Comparison of ENCODE assay signal across 1 cellular context in the genomic region with DNA sequence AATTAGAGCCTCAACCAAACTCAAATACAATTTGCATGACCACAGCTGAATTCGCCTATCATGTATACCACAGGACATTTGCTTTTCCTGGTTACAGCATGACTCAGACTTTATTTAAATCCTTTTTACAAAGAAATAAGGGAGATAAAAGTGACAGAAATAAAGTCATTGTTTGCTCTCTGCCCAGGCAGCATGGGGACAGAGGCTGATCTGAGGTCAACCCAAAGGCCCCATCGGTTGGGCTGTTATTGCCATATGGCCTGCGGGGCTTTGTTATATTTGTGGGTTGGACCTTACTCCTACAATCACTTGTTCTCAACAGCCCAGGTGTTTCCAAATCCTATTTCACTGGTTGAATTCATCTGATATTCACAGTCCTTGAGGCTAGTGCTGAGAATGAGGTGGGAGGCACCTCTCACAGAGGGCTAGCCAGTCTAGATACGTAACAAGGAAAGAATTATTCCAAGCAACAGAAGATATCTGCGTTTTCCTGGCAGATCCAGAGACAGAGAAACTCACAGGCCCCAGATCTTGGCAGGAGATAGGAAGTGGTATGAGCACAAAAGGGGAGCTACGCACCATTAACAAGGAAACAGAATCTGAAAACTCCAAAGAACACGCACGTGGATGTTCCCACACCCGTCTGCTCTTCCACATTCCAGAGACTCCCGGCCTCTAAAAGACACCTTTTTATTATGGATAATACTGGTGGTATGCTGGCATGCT.
TF ChIP-seq lines count a peak whose summit lies in the region.

No MANE protein-coding gene starts in this region.

TF ChIP-seq in HepG2, 621 proteins besides CTCF, POLR2A, EP300 and RAD21 (continued from another document and continues in another):
- TF ChIP-seq, protein P1, sequence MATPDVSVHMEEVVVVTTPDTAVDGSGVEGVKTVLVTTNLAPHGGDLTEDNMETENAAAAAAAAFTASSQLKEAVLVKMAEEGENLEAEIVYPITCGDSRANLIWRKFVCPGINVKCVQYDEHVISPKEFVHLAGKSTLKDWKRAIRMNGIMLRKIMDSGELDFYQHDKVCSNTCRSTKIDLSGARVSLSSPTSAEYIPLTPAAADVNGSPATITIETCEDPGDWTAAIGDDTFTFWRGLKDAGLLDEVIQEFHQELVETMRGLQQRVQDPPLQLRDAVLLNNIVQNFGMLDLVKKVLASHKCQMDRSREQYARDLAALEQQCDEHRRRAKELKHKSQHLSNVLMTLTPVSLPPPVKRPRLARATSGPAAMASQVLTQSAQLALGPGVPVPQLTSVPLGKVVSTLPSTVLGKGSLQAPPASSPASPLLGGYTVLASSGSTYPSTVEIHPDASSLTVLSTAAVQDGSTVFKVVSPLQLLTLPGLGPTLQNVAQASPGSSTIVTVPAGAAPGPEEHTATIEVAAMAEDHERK (CRISPR knock-in tag; IDR thresholded peaks at IDR 0.05; ENCODE audit: low read depth) = no peak
- TF ChIP-seq, protein P2, sequence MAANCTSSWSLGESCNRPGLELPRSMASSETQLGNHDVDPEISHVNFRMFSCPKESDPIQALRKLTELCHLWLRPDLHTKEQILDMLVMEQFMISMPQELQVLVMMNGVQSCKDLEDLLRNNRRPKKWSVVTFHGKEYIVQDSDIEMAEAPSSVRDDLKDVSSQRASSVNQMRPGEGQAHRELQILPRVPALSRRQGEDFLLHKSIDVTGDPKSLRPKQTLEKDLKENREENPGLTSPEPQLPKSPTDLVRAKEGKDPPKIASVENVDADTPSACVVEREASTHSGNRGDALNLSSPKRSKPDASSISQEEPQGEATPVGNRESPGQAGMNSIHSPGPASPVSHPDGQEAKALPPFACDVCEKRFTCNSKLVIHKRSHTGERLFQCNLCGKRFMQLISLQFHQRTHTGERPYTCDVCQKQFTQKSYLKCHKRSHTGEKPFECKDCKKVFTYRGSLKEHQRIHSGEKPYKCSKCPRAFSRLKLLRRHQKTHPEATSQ (CRISPR knock-in tag; IDR thresholded peaks at IDR 0.05; ENCODE audit: borderline replicate concordance) = no peak
- 0 out of 2 replicates have a peak, but pooled peaks have one; percentile 49 for TF ChIP-seq ZNF24 (IDR thresholded peaks at IDR 0.05)
- TF ChIP-seq TP53 (CRISPR knock-in tag; conservative IDR thresholded peaks at IDR 0.05) = no peak
- TF ChIP-seq ZNF644 (CRISPR knock-in tag; IDR thresholded peaks at IDR 0.05; ENCODE audit: low read depth) = peak; percentile 67; the same call in 1 of the 2 replicates
- no peak for TF ChIP-seq HMGA1 (CRISPR knock-in tag; conservative IDR thresholded peaks at IDR 0.05)
- TF ChIP-seq ZNF235 (CRISPR knock-in tag; IDR thresholded peaks at IDR 0.05; ENCODE audit: borderline replicate concordance) = no peak
- TF ChIP-seq, protein P3, sequence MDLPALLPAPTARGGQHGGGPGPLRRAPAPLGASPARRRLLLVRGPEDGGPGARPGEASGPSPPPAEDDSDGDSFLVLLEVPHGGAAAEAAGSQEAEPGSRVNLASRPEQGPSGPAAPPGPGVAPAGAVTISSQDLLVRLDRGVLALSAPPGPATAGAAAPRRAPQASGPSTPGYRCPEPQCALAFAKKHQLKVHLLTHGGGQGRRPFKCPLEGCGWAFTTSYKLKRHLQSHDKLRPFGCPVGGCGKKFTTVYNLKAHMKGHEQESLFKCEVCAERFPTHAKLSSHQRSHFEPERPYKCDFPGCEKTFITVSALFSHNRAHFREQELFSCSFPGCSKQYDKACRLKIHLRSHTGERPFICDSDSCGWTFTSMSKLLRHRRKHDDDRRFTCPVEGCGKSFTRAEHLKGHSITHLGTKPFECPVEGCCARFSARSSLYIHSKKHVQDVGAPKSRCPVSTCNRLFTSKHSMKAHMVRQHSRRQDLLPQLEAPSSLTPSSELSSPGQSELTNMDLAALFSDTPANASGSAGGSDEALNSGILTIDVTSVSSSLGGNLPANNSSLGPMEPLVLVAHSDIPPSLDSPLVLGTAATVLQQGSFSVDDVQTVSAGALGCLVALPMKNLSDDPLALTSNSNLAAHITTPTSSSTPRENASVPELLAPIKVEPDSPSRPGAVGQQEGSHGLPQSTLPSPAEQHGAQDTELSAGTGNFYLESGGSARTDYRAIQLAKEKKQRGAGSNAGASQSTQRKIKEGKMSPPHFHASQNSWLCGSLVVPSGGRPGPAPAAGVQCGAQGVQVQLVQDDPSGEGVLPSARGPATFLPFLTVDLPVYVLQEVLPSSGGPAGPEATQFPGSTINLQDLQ (CRISPR knock-in tag; IDR thresholded peaks at IDR 0.05) = no peak
- TF ChIP-seq ZNF660 (CRISPR knock-in tag; IDR thresholded peaks at IDR 0.05; ENCODE audit: borderline replicate concordance, low read depth) = no peak
- no peak for TF ChIP-seq SKI (IDR thresholded peaks at IDR 0.05; ENCODE audit: partially characterized antibody)
- peak; percentile 79 for TF ChIP-seq SALL1 (CRISPR knock-in tag; IDR thresholded peaks at IDR 0.05)
- peak; percentile 85 for TF ChIP-seq FOSL2 (CRISPR knock-in tag; IDR thresholded peaks at IDR 0.05)
- TF ChIP-seq ZSCAN29 (CRISPR knock-in tag; conservative IDR thresholded peaks at IDR 0.05) = no peak
- no peak for TF ChIP-seq HNRNPUL1 (IDR thresholded peaks at IDR 0.05; ENCODE audit: low read depth, low read length)
- TF ChIP-seq ZNF136 (CRISPR knock-in tag; IDR thresholded peaks at IDR 0.05; ENCODE audit: low read depth) = no peak
- peak; percentile 19 for TF ChIP-seq TBL1XR1 (IDR thresholded peaks at IDR 0.05; ENCODE audit: borderline replicate concordance, low read length, partially characterized antibody)
- TF ChIP-seq CHD2 (IDR thresholded peaks at IDR 0.05; ENCODE audit: low read depth, low read length) = no peak
- TF ChIP-seq KAT8 (CRISPR knock-in tag; IDR thresholded peaks at IDR 0.05) = 0 out of 2 replicates have a peak, but pooled peaks have one; percentile 31
- no peak for TF ChIP-seq ZNF670 (CRISPR knock-in tag; IDR thresholded peaks at IDR 0.05; ENCODE audit: borderline replicate concordance)
- TF ChIP-seq ZFP82 (CRISPR knock-in tag; IDR thresholded peaks at IDR 0.05; ENCODE audit: borderline replicate concordance) = no peak
- no peak for TF ChIP-seq ZBTB3 (CRISPR knock-in tag; IDR thresholded peaks at IDR 0.05; ENCODE audit: borderline replicate concordance, low read depth)
- no peak for TF ChIP-seq ZNF251 (CRISPR knock-in tag; IDR thresholded peaks at IDR 0.05)
- TF ChIP-seq MIXL1 (CRISPR knock-in tag; IDR thresholded peaks at IDR 0.05) = 0 out of 2 replicates have a peak, but pooled peaks have one; percentile 22
- TF ChIP-seq FOXC1 (CRISPR knock-in tag; IDR thresholded peaks at IDR 0.05; ENCODE audit: borderline replicate concordance) = no peak
- 0 out of 2 replicates have a peak, but pooled peaks have one; percentile 30 for TF ChIP-seq ZNF3 (CRISPR knock-in tag; IDR thresholded peaks at IDR 0.05)
- no peak for TF ChIP-seq ZNF879 (CRISPR knock-in tag; IDR thresholded peaks at IDR 0.05)
- no peak for TF ChIP-seq RBFOX2 (IDR thresholded peaks at IDR 0.05; ENCODE audit: low read depth, low read length)
- no peak; the same call in 1 of the 2 replicates for TF ChIP-seq DPF2 (CRISPR knock-in tag; IDR thresholded peaks at IDR 0.05; ENCODE audit: borderline replicate concordance, low read depth)
- TF ChIP-seq BRD4 (CRISPR knock-in tag; IDR thresholded peaks at IDR 0.05) = no peak
- TF ChIP-seq MZF1 (CRISPR knock-in tag; IDR thresholded peaks at IDR 0.05; ENCODE audit: borderline replicate concordance) = no peak
- no peak for TF ChIP-seq ZNF557 (CRISPR knock-in tag; IDR thresholded peaks at IDR 0.05)
- no peak for TF ChIP-seq ZNF674 (CRISPR knock-in tag; IDR thresholded peaks at IDR 0.05; ENCODE audit: low read depth)
- TF ChIP-seq, protein P4, sequence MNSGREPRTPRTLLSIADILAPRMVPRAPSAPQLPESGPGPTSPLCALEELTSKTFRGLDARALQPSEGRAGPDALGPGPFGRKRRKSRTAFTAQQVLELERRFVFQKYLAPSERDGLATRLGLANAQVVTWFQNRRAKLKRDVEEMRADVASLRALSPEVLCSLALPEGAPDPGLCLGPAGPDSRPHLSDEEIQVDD (CRISPR knock-in tag; IDR thresholded peaks at IDR 0.05; ENCODE audit: borderline replicate concordance) = no peak
- TF ChIP-seq ASH2L (IDR thresholded peaks at IDR 0.05; ENCODE audit: insufficient read length, low read depth, low read length) = peak; percentile 50
- TF ChIP-seq, protein P5, sequence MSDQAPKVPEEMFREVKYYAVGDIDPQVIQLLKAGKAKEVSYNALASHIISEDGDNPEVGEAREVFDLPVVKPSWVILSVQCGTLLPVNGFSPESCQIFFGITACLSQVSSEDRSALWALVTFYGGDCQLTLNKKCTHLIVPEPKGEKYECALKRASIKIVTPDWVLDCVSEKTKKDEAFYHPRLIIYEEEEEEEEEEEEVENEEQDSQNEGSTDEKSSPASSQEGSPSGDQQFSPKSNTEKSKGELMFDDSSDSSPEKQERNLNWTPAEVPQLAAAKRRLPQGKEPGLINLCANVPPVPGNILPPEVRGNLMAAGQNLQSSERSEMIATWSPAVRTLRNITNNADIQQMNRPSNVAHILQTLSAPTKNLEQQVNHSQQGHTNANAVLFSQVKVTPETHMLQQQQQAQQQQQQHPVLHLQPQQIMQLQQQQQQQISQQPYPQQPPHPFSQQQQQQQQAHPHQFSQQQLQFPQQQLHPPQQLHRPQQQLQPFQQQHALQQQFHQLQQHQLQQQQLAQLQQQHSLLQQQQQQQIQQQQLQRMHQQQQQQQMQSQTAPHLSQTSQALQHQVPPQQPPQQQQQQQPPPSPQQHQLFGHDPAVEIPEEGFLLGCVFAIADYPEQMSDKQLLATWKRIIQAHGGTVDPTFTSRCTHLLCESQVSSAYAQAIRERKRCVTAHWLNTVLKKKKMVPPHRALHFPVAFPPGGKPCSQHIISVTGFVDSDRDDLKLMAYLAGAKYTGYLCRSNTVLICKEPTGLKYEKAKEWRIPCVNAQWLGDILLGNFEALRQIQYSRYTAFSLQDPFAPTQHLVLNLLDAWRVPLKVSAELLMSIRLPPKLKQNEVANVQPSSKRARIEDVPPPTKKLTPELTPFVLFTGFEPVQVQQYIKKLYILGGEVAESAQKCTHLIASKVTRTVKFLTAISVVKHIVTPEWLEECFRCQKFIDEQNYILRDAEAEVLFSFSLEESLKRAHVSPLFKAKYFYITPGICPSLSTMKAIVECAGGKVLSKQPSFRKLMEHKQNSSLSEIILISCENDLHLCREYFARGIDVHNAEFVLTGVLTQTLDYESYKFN (CRISPR knock-in tag; conservative IDR thresholded peaks at IDR 0.05) = peak; percentile 67
- TF ChIP-seq ETV5 (CRISPR knock-in tag; IDR thresholded peaks at IDR 0.05; ENCODE audit: borderline replicate concordance) = no peak; the same call in 1 of the 2 replicates
- TF ChIP-seq, protein P6, sequence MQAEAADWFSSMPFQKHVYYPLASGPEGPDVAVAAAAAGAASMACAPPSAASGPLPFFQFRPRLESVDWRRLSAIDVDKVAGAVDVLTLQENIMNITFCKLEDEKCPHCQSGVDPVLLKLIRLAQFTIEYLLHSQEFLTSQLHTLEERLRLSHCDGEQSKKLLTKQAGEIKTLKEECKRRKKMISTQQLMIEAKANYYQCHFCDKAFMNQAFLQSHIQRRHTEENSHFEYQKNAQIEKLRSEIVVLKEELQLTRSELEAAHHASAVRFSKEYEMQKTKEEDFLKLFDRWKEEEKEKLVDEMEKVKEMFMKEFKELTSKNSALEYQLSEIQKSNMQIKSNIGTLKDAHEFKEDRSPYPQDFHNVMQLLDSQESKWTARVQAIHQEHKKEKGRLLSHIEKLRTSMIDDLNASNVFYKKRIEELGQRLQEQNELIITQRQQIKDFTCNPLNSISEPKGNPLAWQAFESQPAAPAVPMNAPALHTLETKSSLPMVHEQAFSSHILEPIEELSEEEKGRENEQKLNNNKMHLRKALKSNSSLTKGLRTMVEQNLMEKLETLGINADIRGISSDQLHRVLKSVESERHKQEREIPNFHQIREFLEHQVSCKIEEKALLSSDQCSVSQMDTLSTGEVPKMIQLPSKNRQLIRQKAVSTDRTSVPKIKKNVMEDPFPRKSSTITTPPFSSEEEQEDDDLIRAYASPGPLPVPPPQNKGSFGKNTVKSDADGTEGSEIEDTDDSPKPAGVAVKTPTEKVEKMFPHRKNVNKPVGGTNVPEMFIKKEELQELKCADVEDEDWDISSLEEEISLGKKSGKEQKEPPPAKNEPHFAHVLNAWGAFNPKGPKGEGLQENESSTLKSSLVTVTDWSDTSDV (CRISPR knock-in tag; IDR thresholded peaks at IDR 0.05) = no peak
- TF ChIP-seq, protein P7, sequence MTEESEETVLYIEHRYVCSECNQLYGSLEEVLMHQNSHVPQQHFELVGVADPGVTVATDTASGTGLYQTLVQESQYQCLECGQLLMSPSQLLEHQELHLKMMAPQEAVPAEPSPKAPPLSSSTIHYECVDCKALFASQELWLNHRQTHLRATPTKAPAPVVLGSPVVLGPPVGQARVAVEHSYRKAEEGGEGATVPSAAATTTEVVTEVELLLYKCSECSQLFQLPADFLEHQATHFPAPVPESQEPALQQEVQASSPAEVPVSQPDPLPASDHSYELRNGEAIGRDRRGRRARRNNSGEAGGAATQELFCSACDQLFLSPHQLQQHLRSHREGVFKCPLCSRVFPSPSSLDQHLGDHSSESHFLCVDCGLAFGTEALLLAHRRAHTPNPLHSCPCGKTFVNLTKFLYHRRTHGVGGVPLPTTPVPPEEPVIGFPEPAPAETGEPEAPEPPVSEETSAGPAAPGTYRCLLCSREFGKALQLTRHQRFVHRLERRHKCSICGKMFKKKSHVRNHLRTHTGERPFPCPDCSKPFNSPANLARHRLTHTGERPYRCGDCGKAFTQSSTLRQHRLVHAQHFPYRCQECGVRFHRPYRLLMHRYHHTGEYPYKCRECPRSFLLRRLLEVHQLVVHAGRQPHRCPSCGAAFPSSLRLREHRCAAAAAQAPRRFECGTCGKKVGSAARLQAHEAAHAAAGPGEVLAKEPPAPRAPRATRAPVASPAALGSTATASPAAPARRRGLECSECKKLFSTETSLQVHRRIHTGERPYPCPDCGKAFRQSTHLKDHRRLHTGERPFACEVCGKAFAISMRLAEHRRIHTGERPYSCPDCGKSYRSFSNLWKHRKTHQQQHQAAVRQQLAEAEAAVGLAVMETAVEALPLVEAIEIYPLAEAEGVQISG (CRISPR knock-in tag; IDR thresholded peaks at IDR 0.05) = 0 out of 2 replicates have a peak, but pooled peaks have one; percentile 27
- no peak for TF ChIP-seq NFE2 (CRISPR knock-in tag; IDR thresholded peaks at IDR 0.05)
- TF ChIP-seq ZNF12 (CRISPR knock-in tag; IDR thresholded peaks at IDR 0.05) = no peak
- no peak for TF ChIP-seq ZKSCAN8 (CRISPR knock-in tag; IDR thresholded peaks at IDR 0.05; ENCODE audit: borderline replicate concordance)
- TF ChIP-seq, protein P8, sequence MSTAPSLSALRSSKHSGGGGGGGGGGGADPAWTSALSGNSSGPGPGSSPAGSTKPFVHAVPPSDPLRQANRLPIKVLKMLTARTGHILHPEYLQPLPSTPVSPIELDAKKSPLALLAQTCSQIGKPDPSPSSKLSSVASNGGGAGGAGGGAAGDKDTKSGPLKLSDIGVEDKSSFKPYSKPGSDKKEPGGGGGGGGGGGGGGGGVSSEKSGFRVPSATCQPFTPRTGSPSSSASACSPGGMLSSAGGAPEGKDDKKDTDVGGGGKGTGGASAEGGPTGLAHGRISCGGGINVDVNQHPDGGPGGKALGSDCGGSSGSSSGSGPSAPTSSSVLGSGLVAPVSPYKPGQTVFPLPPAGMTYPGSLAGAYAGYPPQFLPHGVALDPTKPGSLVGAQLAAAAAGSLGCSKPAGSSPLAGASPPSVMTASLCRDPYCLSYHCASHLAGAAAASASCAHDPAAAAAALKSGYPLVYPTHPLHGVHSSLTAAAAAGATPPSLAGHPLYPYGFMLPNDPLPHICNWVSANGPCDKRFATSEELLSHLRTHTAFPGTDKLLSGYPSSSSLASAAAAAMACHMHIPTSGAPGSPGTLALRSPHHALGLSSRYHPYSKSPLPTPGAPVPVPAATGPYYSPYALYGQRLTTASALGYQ (CRISPR knock-in tag; IDR thresholded peaks at IDR 0.05) = peak; percentile 37; the same call in 1 of the 2 replicates
- 0 out of 2 replicates have a peak, but pooled peaks have one; percentile 27 for TF ChIP-seq ZNF510 (CRISPR knock-in tag; IDR thresholded peaks at IDR 0.05; ENCODE audit: low read depth)
